ENCODE assay signal across 14 cellular contexts in genomic region chr1:25611843-25612242, GRCh38. TPM values are rescaled to one million over a fixed set of nuclear protein-coding genes. Genes with fewer than 3 reads are reported as not detected.
DNase-seq lines count a peak whose midpoint lies in the region; ATAC-seq and TF ChIP-seq lines count a peak whose summit lies in the region.
"Had no signal": no experiment of that assay in that cellular context is flagged by ENCODE, and none has a peak within 500 bp of the region (broad histone marks: within the 10 kb centered on the region; RNA-seq: fewer than 3 reads in every experiment).

No MANE protein-coding gene starts in this region.

- CTCF ChIA-PET in activated CD8-positive, alpha-beta memory T cell treated with anti-CD3 and anti-CD28 coated beads, Interleukin-2, amount 10 ng/mL, durations not matched to agents 7 days and 5 days (lab: Charles Lee), result interaction anchor here (0.7 to 6.5 kb wide), 5 partner anchors 13 to 198 kb away, joined by 3 to 75 read pairs (median 4); no protein-coding TSS in a partner anchor
- CTCF ChIA-PET in naive thymus-derived CD4-positive, alpha-beta T cell (lab: Charles Lee), result interaction anchor here (0.6 to 7.2 kb wide), 6 partner anchors 10 to 209 kb away, joined by 3 to 106 read pairs (median 4); partner anchors contain the start of gene SELENON
- CTCF ChIA-PET in MCF 10A (lab: Yijun Ruan, JAX), result interaction anchor here (1.1 kb wide), 1 partner anchor 186 kb away, joined by 4 read pairs; no protein-coding TSS in a partner anchor

- peaks cover 15 to 17% of the 10 kb centered on the region in 2 donors for H3K4me1 ChIP-seq in naive thymus-derived CD4-positive, alpha-beta T cell (ENCODE audit: control insufficient read depth in 2 of 2, insufficient read depth in 2 of 2, low read length in 2 of 2)

- no peak for TF ChIP-seq CTCF in MCF 10A (IDR thresholded peaks at IDR 0.05; ENCODE audit: unreplicated experiment)

- peak; percentile 41 for DNase-seq in activated CD8-positive, alpha-beta memory T cell treated with anti-CD3 and anti-CD28 coated beads for 24 hours
- no peak for DNase-seq in activated CD8-positive, alpha-beta memory T cell treated with anti-CD3 and anti-CD28 coated beads, Interleukin-2, amount 10 ng/mL, durations not matched to agents 7 days and 5 days
- no peak for DNase-seq in central memory CD8-positive, alpha-beta T cell (ENCODE audit: low spot score in 2 of 2)
- no peak for DNase-seq in naive thymus-derived CD4-positive, alpha-beta T cell
- no peak for DNase-seq in Right ventricle myocardium superior
- no peak for DNase-seq in stimulated activated naive CD4-positive, alpha-beta T cell (lab: John Stamatoyannopoulos, UW)
- DNase-seq in MCF 10A (ENCODE audit: unreplicated experiment), result no peak
- DNase-seq: 8988T; CD8-positive, alpha-beta T cell; IMR-90 had no signal

- H3K4me3 ChIP-seq in naive thymus-derived CD4-positive, alpha-beta T cell (ENCODE audit: low read length), result no peak overlapping the region
- H3K4me3 ChIP-seq: BLaER1 treated with 17β-estradiol and CSF1 and Interleukin-3, amounts not matched to agents 10 nM and 100 nM; GM23338 had no signal

- H3K27me3 ChIP-seq in naive thymus-derived CD4-positive, alpha-beta T cell (ENCODE audit: control insufficient read depth in 2 of 2, insufficient read depth in 2 of 2, low read length in 2 of 2), result peaks cover 0 to 6% of the 10 kb centered on the region in 2 donors

- no peak overlapping the region for H3K27ac Mint-ChIP-seq in activated CD8-positive, alpha-beta memory T cell treated with anti-CD3 and anti-CD28 coated beads, Interleukin-2, amount 10 ng/mL, durations not matched to agents 7 days and 5 days
- H3K27ac Mint-ChIP-seq in central memory CD8-positive, alpha-beta T cell (ENCODE audit: low read depth), result peak overlapping the region; percentile 60
- peak overlapping the region in 5 of 9 donors; percentile 0 to 45 (median 29) for H3K27ac Mint-ChIP-seq in naive thymus-derived CD4-positive, alpha-beta T cell
- no peak overlapping the region for H3K27ac Mint-ChIP-seq in MCF 10A (ENCODE audit: low read depth, unreplicated experiment)
- H3K27ac Mint-ChIP-seq: B cell; CD8-positive, alpha-beta T cell; GM23338 had no signal

- POLR2A ChIA-PET in naive thymus-derived CD4-positive, alpha-beta T cell (lab: Charles Lee), result interaction anchor here (0.7 to 1.3 kb wide), 6 partner anchors 9 to 191 kb away, joined by 3 to 4 read pairs (median 3); no protein-coding TSS in a partner anchor
- POLR2A ChIA-PET in MCF 10A (lab: Yijun Ruan, JAX), result no interaction called here

- BruUV-seq in MCF 10A (replicated peaks; lab: Mats Ljungman, UMichigan), result no TSS peak

- H3K27me3 Mint-ChIP-seq in activated CD8-positive, alpha-beta memory T cell treated with anti-CD3 and anti-CD28 coated beads, Interleukin-2, amount 10 ng/mL, durations not matched to agents 7 days and 5 days, result peaks cover 73% of the 10 kb centered on the region
- peaks cover 8% of the 10 kb centered on the region for H3K27me3 Mint-ChIP-seq in central memory CD8-positive, alpha-beta T cell
- peaks cover 0 to 76% (median 0%) of the 10 kb centered on the region in 5 donors for H3K27me3 Mint-ChIP-seq in naive thymus-derived CD4-positive, alpha-beta T cell
- peaks cover 37% of the 10 kb centered on the region for H3K27me3 Mint-ChIP-seq in MCF 10A (ENCODE audit: insufficient read depth, unreplicated experiment)

- H3K4me1 Mint-ChIP-seq in activated CD8-positive, alpha-beta memory T cell treated with anti-CD3 and anti-CD28 coated beads, Interleukin-2, amount 10 ng/mL, durations not matched to agents 7 days and 5 days, result peaks cover 28% of the 10 kb centered on the region
- peaks cover 30% of the 10 kb centered on the region for H3K4me1 Mint-ChIP-seq in central memory CD8-positive, alpha-beta T cell
- H3K4me1 Mint-ChIP-seq in naive thymus-derived CD4-positive, alpha-beta T cell, result peaks cover 22 to 48% (median 41%) of the 10 kb centered on the region in 7 donors
- H3K4me1 Mint-ChIP-seq in MCF 10A (ENCODE audit: insufficient read depth, unreplicated experiment), result peaks cover 7% of the 10 kb centered on the region

- no peaks in the 10 kb centered on the region for H3K9me3 ChIP-seq in naive thymus-derived CD4-positive, alpha-beta T cell (ENCODE audit: control insufficient read depth in 2 of 3, low read length in 3 of 3)
- H3K9me3 ChIP-seq: BLaER1 treated with 17β-estradiol and CSF1 and Interleukin-3, amounts not matched to agents 10 nM and 100 nM had no signal

- H3K9me3 Mint-ChIP-seq in activated CD8-positive, alpha-beta memory T cell treated with anti-CD3 and anti-CD28 coated beads, Interleukin-2, amount 10 ng/mL, durations not matched to agents 7 days and 5 days (ENCODE audit: low read depth), result no peaks in the 10 kb centered on the region
- H3K9me3 Mint-ChIP-seq in central memory CD8-positive, alpha-beta T cell, result no peaks in the 10 kb centered on the region
- no peaks in the 10 kb centered on the region for H3K9me3 Mint-ChIP-seq in naive thymus-derived CD4-positive, alpha-beta T cell
- no peaks in the 10 kb centered on the region for H3K9me3 Mint-ChIP-seq in MCF 10A (ENCODE audit: unreplicated experiment)
- H3K9me3 Mint-ChIP-seq: CD8-positive, alpha-beta T cell; GM23338 had no signal

- H3K36me3 Mint-ChIP-seq in activated CD8-positive, alpha-beta memory T cell treated with anti-CD3 and anti-CD28 coated beads, Interleukin-2, amount 10 ng/mL, durations not matched to agents 7 days and 5 days, result no peaks in the 10 kb centered on the region
- peaks cover 5% of the 10 kb centered on the region for H3K36me3 Mint-ChIP-seq in central memory CD8-positive, alpha-beta T cell (ENCODE audit: insufficient read depth)
- no peaks in the 10 kb centered on the region for H3K36me3 Mint-ChIP-seq in naive thymus-derived CD4-positive, alpha-beta T cell
- no peaks in the 10 kb centered on the region for H3K36me3 Mint-ChIP-seq in MCF 10A (ENCODE audit: insufficient read depth, unreplicated experiment)
- H3K36me3 Mint-ChIP-seq: CD8-positive, alpha-beta T cell had no signal

- intact Hi-C loops in naive thymus-derived CD4-positive, alpha-beta T cell (cut with micrococcal nuclease), result loop anchor here (1.0 to 2.0 kb wide), 2 partner anchors 185 kb away; no protein-coding TSS in a partner anchor
- intact Hi-C loops in Right ventricle myocardium superior (cut with DNase I), result loop anchor here (5.0 kb wide), 1 partner anchor 200 kb away; no protein-coding TSS in a partner anchor
- intact Hi-C loops in MCF 10A (cut with micrococcal nuclease), result no loop called here

- ATAC-seq in activated CD8-positive, alpha-beta memory T cell treated with anti-CD3 and anti-CD28 coated beads, Interleukin-2, amount 10 ng/mL, durations not matched to agents 7 days and 5 days, result no peak
- no peak for ATAC-seq in central memory CD8-positive, alpha-beta T cell (replicated peaks; ENCODE audit: extremely low read depth, poor library complexity, severe bottlenecking)
- ATAC-seq in naive thymus-derived CD4-positive, alpha-beta T cell, result no peak
- ATAC-seq in Right ventricle myocardium superior (ENCODE audit: poor library complexity), result no peak
- ATAC-seq: CD8-positive, alpha-beta T cell; GM23338; HCT116 had no signal

- no peaks in the 10 kb centered on the region for H3K36me3 ChIP-seq in naive thymus-derived CD4-positive, alpha-beta T cell (ENCODE audit: control insufficient read depth in 2 of 3, insufficient read depth in 3 of 3, low read length in 3 of 3)
- H3K36me3 ChIP-seq: BLaER1 treated with 17β-estradiol and CSF1 and Interleukin-3, amounts not matched to agents 10 nM and 100 nM had no signal

- no peak overlapping the region for H3K27ac ChIP-seq in naive thymus-derived CD4-positive, alpha-beta T cell (ENCODE audit: low read depth, low read length)
- H3K27ac ChIP-seq: BLaER1 treated with 17β-estradiol and CSF1 and Interleukin-3, amounts not matched to agents 10 nM and 100 nM had no signal

- H3K4me3 Mint-ChIP-seq in activated CD8-positive, alpha-beta memory T cell treated with anti-CD3 and anti-CD28 coated beads, Interleukin-2, amount 10 ng/mL, durations not matched to agents 7 days and 5 days, result no peak overlapping the region
- H3K4me3 Mint-ChIP-seq in central memory CD8-positive, alpha-beta T cell, result no peak overlapping the region
- no peak overlapping the region for H3K4me3 Mint-ChIP-seq in naive thymus-derived CD4-positive, alpha-beta T cell
- no peak overlapping the region for H3K4me3 Mint-ChIP-seq in MCF 10A (ENCODE audit: unreplicated experiment)
- H3K4me3 Mint-ChIP-seq: B cell; CD8-positive, alpha-beta T cell; GM23338 had no signal

RNA-seq across cellular contexts. Expression of gene MAN1C1, which starts 4.7 kb away (rescaled TPM):
- 10 to 100 TPM; 15.5 to 20.0 TPM for total RNA-seq in activated CD8-positive, alpha-beta memory T cell treated with anti-CD3 and anti-CD28 coated beads, Interleukin-2, amount 10 ng/mL, durations not matched to agents 7 days and 5 days
- total RNA-seq in naive thymus-derived CD4-positive, alpha-beta T cell, result 10 to 100 TPM; 28.8 to 85.5 (median 69.9) TPM
- polyA plus RNA-seq in naive thymus-derived CD4-positive, alpha-beta T cell, result 10 to 100 TPM; 16.0 to 30.4 TPM
- total RNA-seq in Right ventricle myocardium superior, result 17.5 TPM
- not detected in 2 replicates for total RNA-seq in MCF 10A (2022)

Comparison
In these comparisons a context has a peak if more than half of its experiments do, and no peak if none do; other contexts are left out.
1. H3K27ac Mint-ChIP-seq: peak in central memory CD8-positive, alpha-beta T cell (single experiment) and naive thymus-derived CD4-positive, alpha-beta T cell (5 of 9); none in activated CD8-positive, alpha-beta memory T cell treated with anti-CD3 and anti-CD28 coated beads, Interleukin-2, amount 10 ng/mL, durations not matched to agents 7 days and 5 days (single experiment) and MCF 10A (single experiment).
2. RNA of gene MAN1C1, which starts 4.7 kb away (total RNA-seq): 28.8 to 85.5 TPM in naive thymus-derived CD4-positive, alpha-beta T cell, 15.5 to 20.0 TPM in activated CD8-positive, alpha-beta memory T cell treated with anti-CD3 and anti-CD28 coated beads, Interleukin-2, amount 10 ng/mL, durations not matched to agents 7 days and 5 days and 17.5 TPM in Right ventricle myocardium superior (single experiment); not detected in MCF 10A; every median in the first group is over 10 times any median in the second.